In the genomic region with DNA sequence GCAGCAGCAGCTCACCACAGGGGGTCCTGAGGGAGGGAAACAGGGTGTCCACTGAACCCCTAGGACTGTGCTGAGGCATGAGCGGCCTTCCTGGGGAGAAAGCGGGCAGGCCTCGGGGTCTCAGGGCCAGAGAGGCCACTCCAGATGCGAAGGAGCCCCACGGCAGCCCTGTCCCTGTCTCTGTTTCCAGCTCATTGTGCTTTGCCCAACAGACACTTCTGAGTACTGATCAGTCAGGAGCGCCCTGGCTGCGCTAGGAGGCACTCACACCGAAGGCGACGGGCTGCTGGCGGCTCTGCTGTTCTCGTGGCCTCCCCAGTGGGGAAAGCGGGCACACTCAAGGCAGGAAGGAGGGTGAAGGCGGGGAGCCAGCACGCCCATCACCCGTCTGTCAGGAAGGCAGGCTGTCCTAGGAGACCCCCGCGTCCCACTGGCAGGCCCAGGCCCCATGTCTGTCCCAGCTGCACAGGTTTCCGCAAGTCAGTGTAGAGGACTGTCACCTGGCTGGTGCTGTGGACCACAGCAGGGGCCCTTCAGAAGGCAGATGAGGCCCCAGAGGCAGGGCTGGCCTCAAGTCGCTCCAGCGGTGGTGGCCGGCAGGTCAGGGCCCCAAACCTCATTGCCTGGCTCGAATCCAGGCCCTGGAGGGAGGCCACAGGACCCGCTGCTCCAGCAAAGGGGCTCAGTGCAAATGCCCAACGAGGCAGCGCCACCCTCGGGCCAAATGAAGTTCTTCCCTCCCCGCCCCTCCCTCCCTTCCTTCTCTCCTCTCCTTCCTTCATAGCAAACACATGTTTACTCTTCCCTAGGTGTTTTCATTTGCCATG, we compare ENCODE assay signal across 8 cellular contexts. TPM values are rescaled to one million over a fixed set of nuclear protein-coding genes. Genes with fewer than 3 reads are reported as not detected.
DNase-seq lines count a peak whose midpoint lies in the region; ATAC-seq, FAIRE-seq and TF ChIP-seq lines count a peak whose summit lies in the region.

No MANE protein-coding gene starts in this region.

- peaks cover 3% of the 10 kb centered on the region; the same call in 1 of the 3 replicates for H3K9me3 ChIP-seq in A549

- H3K9me3 Mint-ChIP-seq in immature natural killer cell, result no peaks in the 10 kb centered on the region

- TF ChIP-seq EP300 in A549 (IDR thresholded peaks at IDR 0.05), result no peak

- no peak overlapping the region for H3K4me3 Mint-ChIP-seq in immature natural killer cell

- H3K4me2 ChIP-seq in A549, result 0 out of 3 replicates have a peak overlapping the region, but pooled peaks have one; percentile 31

- H3K27ac ChIP-seq in A549 (no peak overlapping the region), HL-60 (replicated peaks) (no peak overlapping the region), brain microvascular endothelial cell (no peak overlapping the region)

- ATAC-seq in A549 (peak; percentile 27 to 51; a peak in 3 of 6 replicates), GM18873 (IDR thresholded peaks at IDR 0.05; ENCODE audit: low FRiP score, unreplicated experiment) (no peak)
- ATAC-seq in stimulated activated naive CD8-positive, alpha-beta T cell treated with anti-CD3 and anti-CD28 coated beads, Interleukin-15, Interleukin-2, amounts not matched to agents 100 U/mL and 50 U/mL, for 24 hours, result no peak

- POLR2A ChIA-PET in A549 (lab: Yijun Ruan, JAX), result no interaction called here

- H3K36me3 Mint-ChIP-seq in immature natural killer cell, result no peaks in the 10 kb centered on the region

- H3K27me3 Mint-ChIP-seq in immature natural killer cell (ENCODE audit: low read depth in 3 of 3), result peaks cover 2 to 5% (median 2%) of the 10 kb centered on the region in 3 donors

- in situ Hi-C loops in brain microvascular endothelial cell (cut with HindIII; ENCODE audit: low pct_ligation_motif_present, low sequenced_read_pairs), result no loop called here

- no peaks in the 10 kb centered on the region for H3K36me3 ChIP-seq in brain microvascular endothelial cell (replicated peaks)

- no peak for TF ChIP-seq POLR2A in A549 (IDR thresholded peaks at IDR 0.05; ENCODE audit: low read length)
- no peak for TF ChIP-seq POLR2A in GM12891 (IDR thresholded peaks at IDR 0.05; ENCODE audit: low read depth, low read length)

- no peak for FAIRE-seq in A549 (lab: Jason Lieb, UNC)
- FAIRE-seq in GM12891 (lab: Jason Lieb, UNC), result no peak

- H3K4me1 Mint-ChIP-seq in immature natural killer cell, result peaks cover 0 to 2% of the 10 kb centered on the region in 2 donors

- DNase-seq in A549 (ENCODE audit: low read depth in 1 of 2, low spot score in 1 of 2) (no peak), GM12891 (ENCODE audit: insufficient read length, low spot score) (peak; percentile 25), HL-60 (ENCODE audit: low read depth in 1 of 2, low spot score in 1 of 2) (peak; percentile 52 to 62), brain microvascular endothelial cell (no peak), renal cortical epithelial cell (ENCODE audit: low read depth) (peak; percentile 4), immature natural killer cell (no peak)
- no peak for DNase-seq in stimulated activated naive CD8-positive, alpha-beta T cell treated with anti-CD3 and anti-CD28 coated beads, Interleukin-15, Interleukin-2, amounts not matched to agents 100 U/mL and 50 U/mL, for 24 hours

- WGBS in A549 (ENCODE audit: missing lambda C conversion rate), result 71% methylated on average over 21 of the region's 28 CpGs

- TF ChIP-seq CTCF in A549 (IDR thresholded peaks at IDR 0.05), result peak; percentile 26; the same call in 2 of the 3 replicates
- TF ChIP-seq CTCF in HL-60 (IDR thresholded peaks at IDR 0.05; ENCODE audit: insufficient read depth, low read length), result peak; percentile 51
- TF ChIP-seq CTCF in brain microvascular endothelial cell (IDR thresholded peaks at IDR 0.05; ENCODE audit: low read depth, low read length, missing control alignments), result peak; percentile 37

- H3K4me1 ChIP-seq in A549, result no peaks in the 10 kb centered on the region

- H3K4me3 ChIP-seq in A549 (no peak overlapping the region), HL-60 (replicated peaks; ENCODE audit: insufficient read depth, low read length) (no peak overlapping the region), brain microvascular endothelial cell (ENCODE audit: low read depth, low read length) (no peak overlapping the region)

- CTCF ChIA-PET in A549 (lab: Yijun Ruan, JAX), result interaction anchor here (1.5 kb wide), 1 partner anchor 13 kb away, joined by 3 read pairs; no protein-coding TSS in a partner anchor

- no peak overlapping the region for H3K27ac Mint-ChIP-seq in immature natural killer cell

- peak in 1 of 2 experiments; percentile 38; a peak in 2 of 5 replicates for TF ChIP-seq RAD21 in A549 (conservative IDR thresholded peaks at IDR 0.05 in 1 of 2, IDR thresholded peaks at IDR 0.05 in 1 of 2)

- no peaks in the 10 kb centered on the region for H3K27me3 ChIP-seq in HL-60 (ENCODE audit: insufficient read depth, poor library complexity, severe bottlenecking)
- no peaks in the 10 kb centered on the region for H3K27me3 ChIP-seq in brain microvascular endothelial cell (replicated peaks)

TF ChIP-seq in A549, 52 proteins besides CTCF, POLR2A, EP300 and RAD21 (continues in another document):
- TF ChIP-seq SREBF2 (IDR thresholded peaks at IDR 0.05) (no peak), PBX3 (IDR thresholded peaks at IDR 0.05) (no peak), EHF (CRISPR knock-in tag; IDR thresholded peaks at IDR 0.05) (no peak), HDAC2 (IDR thresholded peaks at IDR 0.05) (no peak), HOXB5 (CRISPR knock-in tag; IDR thresholded peaks at IDR 0.05) (no peak), CHD2 (IDR thresholded peaks at IDR 0.05; ENCODE audit: low read length, partially characterized antibody) (no peak)

TF ChIP-seq in GM12891, 5 proteins besides CTCF, POLR2A, EP300 and RAD21:
- TF ChIP-seq PAX5 (IDR thresholded peaks at IDR 0.05; ENCODE audit: insufficient read depth, low read length, severe bottlenecking) (no peak), POLR2AphosphoS5 (IDR thresholded peaks at IDR 0.05; ENCODE audit: low read depth, low read length) (no peak), TAF1 (IDR thresholded peaks at IDR 0.05; ENCODE audit: low read depth, low read length) (no peak), SPI1 (IDR thresholded peaks at IDR 0.05; ENCODE audit: low read depth, low read length) (no peak), POU2F2 (IDR thresholded peaks at IDR 0.05; ENCODE audit: low read depth, low read length) (no peak)

RNA-seq across cellular contexts. Expression of gene ESPNL, which starts 6.8 kb away (rescaled TPM):
- polyA plus RNA-seq in A549 (2011; rRNA removed) (0.04 and 0.07 TPM in 2 replicates), A549 (2017; fragmentation: RNase III; extraction: RNeasy Plus Mini Kit Qiagen cat#74134 plus additional on column Dnase treatment) (0.15 to 0.22 TPM (median 0.17 TPM) in 3 replicates), immature natural killer cell (not detected)
- polyA plus RNA-seq in A549 (2012; cell fraction: cytosol; rRNA removed), result 0.12 and 0.16 TPM in 2 replicates
- polyA plus RNA-seq in A549 (2012; cell fraction: nucleus; rRNA removed), result 0.80 and 1.0 TPM in 2 replicates
- not detected in 2 replicates for polyA minus RNA-seq in A549 (2011; rRNA and poly(A)+ RNA removed)
- polyA plus RNA-seq in GM12891 (2012; ENCODE audit: low read depth, missing spikeins), result 1.2 TPM
- 0.85 and 4.5 TPM in 2 replicates for total RNA-seq in renal cortical epithelial cell

RNA-seq across cellular contexts. Expression of gene KLHL30, which starts 31.6 kb away (rescaled TPM):
- polyA plus RNA-seq in A549 (2011; rRNA removed) (0.04 TPM in 1 of 2 replicates, not detected in the other), A549 (2017; fragmentation: RNase III; extraction: RNeasy Plus Mini Kit Qiagen cat#74134 plus additional on column Dnase treatment) (0.03 to 0.04 TPM (median 0.03 TPM) in 3 replicates), immature natural killer cell (not detected)
- 0.01 TPM in 1 of 2 replicates, not detected in the other for polyA plus RNA-seq in A549 (2012; cell fraction: cytosol; rRNA removed)
- polyA plus RNA-seq in A549 (2012; cell fraction: nucleus; rRNA removed), result 0.05 and 0.07 TPM in 2 replicates
- polyA minus RNA-seq in A549 (2011; rRNA and poly(A)+ RNA removed), result 0.08 TPM in 1 of 2 replicates, not detected in the other
- not detected for polyA plus RNA-seq in GM12891 (2012; ENCODE audit: low read depth, missing spikeins)
- total RNA-seq in renal cortical epithelial cell, result 0.40 and 0.87 TPM in 2 replicates

RNA-seq across cellular contexts. Expression of gene SCLY, which starts 46.1 kb away (rescaled TPM):
- polyA plus RNA-seq in A549 (2011; rRNA removed) (19.0 and 19.3 TPM in 2 replicates), A549 (2017; fragmentation: RNase III; extraction: RNeasy Plus Mini Kit Qiagen cat#74134 plus additional on column Dnase treatment) (25.5 to 28.3 TPM (median 28.1 TPM) in 3 replicates), immature natural killer cell (10 to 100 TPM; 12.1 to 15.8 (median 12.8) TPM)
- 29.2 and 38.4 TPM in 2 replicates for polyA plus RNA-seq in A549 (2012; cell fraction: cytosol; rRNA removed)
- 55.2 and 59.9 TPM in 2 replicates for polyA plus RNA-seq in A549 (2012; cell fraction: nucleus; rRNA removed)
- 21.5 and 32.3 TPM in 2 replicates for polyA minus RNA-seq in A549 (2011; rRNA and poly(A)+ RNA removed)
- 16.7 TPM for polyA plus RNA-seq in GM12891 (2012; ENCODE audit: low read depth, missing spikeins)
- total RNA-seq in renal cortical epithelial cell, result 18.2 and 18.6 TPM in 2 replicates

RNA-seq across cellular contexts. Expression of gene ERFE, which starts 51.9 kb away (rescaled TPM):
- 2.6 and 3.7 TPM in 2 replicates for polyA plus RNA-seq in A549 (2011; rRNA removed)
- 4.6 and 6.8 TPM in 2 replicates for polyA plus RNA-seq in A549 (2012; cell fraction: cytosol; rRNA removed)
- 11.7 and 15.4 TPM in 2 replicates for polyA plus RNA-seq in A549 (2012; cell fraction: nucleus; rRNA removed)
- polyA plus RNA-seq in A549 (2017; fragmentation: RNase III; extraction: RNeasy Plus Mini Kit Qiagen cat#74134 plus additional on column Dnase treatment), result 2.0 to 3.6 TPM (median 2.6 TPM) in 3 replicates
- polyA minus RNA-seq in A549 (2011; rRNA and poly(A)+ RNA removed), result 1.7 and 2.4 TPM in 2 replicates
- polyA plus RNA-seq in GM12891 (2012; ENCODE audit: low read depth, missing spikeins), result not detected
- 10.4 and 13.9 TPM in 2 replicates for total RNA-seq in renal cortical epithelial cell
- polyA plus RNA-seq in immature natural killer cell, result 1 to 10 TPM; 4.6 to 6.2 (median 5.7) TPM

Comparison
In these comparisons a context has a peak if more than half of its experiments do, and no peak if none do; other contexts are left out.
1. ATAC-seq: peak in A549 (2 of 2); none in GM18873 (single experiment) and stimulated activated naive CD8-positive, alpha-beta T cell treated with anti-CD3 and anti-CD28 coated beads, Interleukin-15, Interleukin-2, amounts not matched to agents 100 U/mL and 50 U/mL, for 24 hours (single experiment).
2. DNase-seq: peak in GM12891 (single experiment), HL-60 (2 of 2) and renal cortical epithelial cell (single experiment); none in A549 (0 of 2), brain microvascular endothelial cell (single experiment), stimulated activated naive CD8-positive, alpha-beta T cell treated with anti-CD3 and anti-CD28 coated beads, Interleukin-15, Interleukin-2, amounts not matched to agents 100 U/mL and 50 U/mL, for 24 hours (single experiment) and immature natural killer cell (0 of 3).
3. Peak in every context shown above with its lines, with median percentiles within 50 percentile points of each other: CTCF ChIP-seq.